Comparison of ENCODE assay signal across 8 cellular contexts in genomic region chr17:38605852-38606645, GRCh38. TPM values are rescaled to one million over a fixed set of nuclear protein-coding genes. Genes with fewer than 3 reads are reported as not detected.
A peak's percentile ranks its signal among the peaks of the same experiment; 100 is the strongest.
DNase-seq lines count a peak whose midpoint lies in the region; ATAC-seq, FAIRE-seq and TF ChIP-seq lines count a peak whose summit lies in the region.

A gene with protein sequence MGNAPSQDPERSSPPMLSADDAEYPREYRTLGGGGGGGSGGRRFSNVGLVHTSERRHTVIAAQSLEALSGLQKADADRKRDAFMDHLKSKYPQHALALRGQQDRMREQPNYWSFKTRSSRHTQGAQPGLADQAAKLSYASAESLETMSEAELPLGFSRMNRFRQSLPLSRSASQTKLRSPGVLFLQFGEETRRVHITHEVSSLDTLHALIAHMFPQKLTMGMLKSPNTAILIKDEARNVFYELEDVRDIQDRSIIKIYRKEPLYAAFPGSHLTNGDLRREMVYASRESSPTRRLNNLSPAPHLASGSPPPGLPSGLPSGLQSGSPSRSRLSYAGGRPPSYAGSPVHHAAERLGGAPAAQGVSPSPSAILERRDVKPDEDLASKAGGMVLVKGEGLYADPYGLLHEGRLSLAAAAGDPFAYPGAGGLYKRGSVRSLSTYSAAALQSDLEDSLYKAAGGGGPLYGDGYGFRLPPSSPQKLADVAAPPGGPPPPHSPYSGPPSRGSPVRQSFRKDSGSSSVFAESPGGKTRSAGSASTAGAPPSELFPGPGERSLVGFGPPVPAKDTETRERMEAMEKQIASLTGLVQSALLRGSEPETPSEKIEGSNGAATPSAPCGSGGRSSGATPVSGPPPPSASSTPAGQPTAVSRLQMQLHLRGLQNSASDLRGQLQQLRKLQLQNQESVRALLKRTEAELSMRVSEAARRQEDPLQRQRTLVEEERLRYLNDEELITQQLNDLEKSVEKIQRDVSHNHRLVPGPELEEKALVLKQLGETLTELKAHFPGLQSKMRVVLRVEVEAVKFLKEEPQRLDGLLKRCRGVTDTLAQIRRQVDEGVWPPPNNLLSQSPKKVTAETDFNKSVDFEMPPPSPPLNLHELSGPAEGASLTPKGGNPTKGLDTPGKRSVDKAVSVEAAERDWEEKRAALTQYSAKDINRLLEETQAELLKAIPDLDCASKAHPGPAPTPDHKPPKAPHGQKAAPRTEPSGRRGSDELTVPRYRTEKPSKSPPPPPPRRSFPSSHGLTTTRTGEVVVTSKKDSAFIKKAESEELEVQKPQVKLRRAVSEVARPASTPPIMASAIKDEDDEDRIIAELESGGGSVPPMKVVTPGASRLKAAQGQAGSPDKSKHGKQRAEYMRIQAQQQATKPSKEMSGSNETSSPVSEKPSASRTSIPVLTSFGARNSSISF (minus strand): TSS chr17:38605952. CDS start chr17:38605705, 247 bp downstream.

- H4K20me1 ChIP-seq in KMS-11 (ENCODE audit: insufficient read depth) (no peaks in the 10 kb centered on the region), SK-N-SH (ENCODE audit: insufficient read depth) (no peaks in the 10 kb centered on the region), astrocyte (ENCODE audit: insufficient read depth, low read length) (peaks cover 6% of the 10 kb centered on the region)

- TF ChIP-seq EP300 in SK-N-SH (IDR thresholded peaks at IDR 0.05; ENCODE audit: borderline replicate concordance in 1 of 2, low read depth in 1 of 2, low read length in 1 of 2): no peak

- peak; percentile 98 for TF ChIP-seq CTCF in KMS-11 (conservative IDR thresholded peaks at IDR 0.05; ENCODE audit: low read depth, low read length)
- peak; percentile 90 for TF ChIP-seq CTCF in SK-N-SH (IDR thresholded peaks at IDR 0.05)
- peak; percentile 32 for TF ChIP-seq CTCF in astrocyte (IDR thresholded peaks at IDR 0.05; ENCODE audit: insufficient read depth, low read depth, low read length)
- TF ChIP-seq CTCF in spleen (IDR thresholded peaks at IDR 0.05 in 8 of 11, conservative IDR thresholded peaks at IDR 0.05 in 3 of 11): peak; percentile 39 to 86 (median 72)

- H3K27ac Mint-ChIP-seq in astrocyte (ENCODE audit: unreplicated experiment): no peak within 1 kb of the TSS

- no peaks in the 10 kb centered on the region for H3F3A ChIP-seq in SK-N-SH (replicated peaks; ENCODE audit: insufficient read depth)

- no peaks in the 10 kb centered on the region for H3K9me3 ChIP-seq in SK-N-SH
- no peaks in the 10 kb centered on the region for H3K9me3 ChIP-seq in astrocyte (ENCODE audit: insufficient read depth, low read depth, low read length)
- H3K9me3 ChIP-seq in iPS-18a (ENCODE audit: control insufficient read depth, low read depth, low read length): no peaks in the 10 kb centered on the region
- H3K9me3 ChIP-seq in spleen: no peaks in the 10 kb centered on the region

- no peaks in the 10 kb centered on the region for H3K9me3 Mint-ChIP-seq in astrocyte (ENCODE audit: unreplicated experiment)

- H3K27me3 Mint-ChIP-seq in astrocyte (ENCODE audit: low read depth, unreplicated experiment): peaks cover 52% of the 10 kb centered on the region

- H3K36me3 Mint-ChIP-seq in astrocyte (ENCODE audit: low read depth, unreplicated experiment): no peaks in the 10 kb centered on the region

- H3K9ac ChIP-seq in KMS-11: peak within 1 kb of the TSS; percentile 85
- H3K9ac ChIP-seq in SK-N-SH: peak within 1 kb of the TSS; percentile 51; the same call in 1 of the 2 replicates
- no peak within 1 kb of the TSS for H3K9ac ChIP-seq in astrocyte (ENCODE audit: low read length)
- peak within 1 kb of the TSS; percentile 53 for H3K9ac ChIP-seq in iPS-18a (ENCODE audit: low read length)

- no peak for ATAC-seq in HG03442 (IDR thresholded peaks at IDR 0.05; ENCODE audit: unreplicated experiment)
- ATAC-seq in GM19397 (IDR thresholded peaks at IDR 0.05; ENCODE audit: unreplicated experiment): no peak

- no peak for FAIRE-seq in astrocyte (lab: Jason Lieb, UNC)

- no peaks in the 10 kb centered on the region for H3K79me2 ChIP-seq in KMS-11 (ENCODE audit: insufficient read depth, low read depth)
- H3K79me2 ChIP-seq in SK-N-SH (ENCODE audit: insufficient read depth): no peaks in the 10 kb centered on the region
- no peaks in the 10 kb centered on the region for H3K79me2 ChIP-seq in astrocyte (ENCODE audit: insufficient read depth, low read length)

- WGBS in SK-N-SH (ENCODE audit: low lambda C conversion rate): 2% methylated on average over 10 of the region's 104 CpGs
- 0 to 6% (median 1%) methylated on average over 1 to 103 of the region's 104 CpGs for WGBS in spleen, 5 donors

- H3K27ac ChIP-seq in KMS-11 (peak within 1 kb of the TSS; percentile 44; the same call in 1 of the 2 replicates), SK-N-SH (ENCODE audit: low read depth in 2 of 2, low read length in 1 of 2) (peak within 1 kb of the TSS in 1 of 2 experiments; percentile 83; a peak in 2 of 4 replicates), astrocyte (ENCODE audit: low read depth, low read length) (no peak within 1 kb of the TSS), iPS-18a (ENCODE audit: low read length) (no peak within 1 kb of the TSS), spleen (no peak within 1 kb of the TSS)

- H3K9me2 ChIP-seq in SK-N-SH: no peaks in the 10 kb centered on the region

- no peak within 1 kb of the TSS for H3K4me3 ChIP-seq in KMS-11 (IDR thresholded peaks at IDR 0.05; ENCODE audit: insufficient read depth, low read depth, low read length)
- H3K4me3 ChIP-seq in SK-N-SH (ENCODE audit: low read depth in 2 of 2, low read length in 1 of 2): peak within 1 kb of the TSS; percentile 60 to 63
- H3K4me3 ChIP-seq in astrocyte (ENCODE audit: insufficient read depth, low read depth, low read length): peak within 1 kb of the TSS; percentile 52
- H3K4me3 ChIP-seq in iPS-18a (ENCODE audit: low read length): peak within 1 kb of the TSS; percentile 61
- peak within 1 kb of the TSS; percentile 16 to 73 (median 53) for H3K4me3 ChIP-seq in spleen

- CTCF ChIA-PET in SK-N-SH (lab: Yijun Ruan, JAX): interaction anchor here (0.6 to 15.4 kb wide), 34 partner anchors 8 to 257 kb away, joined by 3 to 232 read pairs (median 7); no protein-coding TSS in a partner anchor

- H3K4me3 Mint-ChIP-seq in astrocyte (ENCODE audit: unreplicated experiment): no peak within 1 kb of the TSS

- DNase-seq in DMS114 treated with DMSO at 0.1 percent for 48 hours (lab: John Stamatoyannopoulos, UW; ENCODE audit: unreplicated experiment) (peak; percentile 36), SK-N-SH (peak; percentile 92), astrocyte (ENCODE audit: low read depth) (no peak), spleen (peak; percentile 81)

- peaks cover 9% of the 10 kb centered on the region for H3K4me1 Mint-ChIP-seq in astrocyte (ENCODE audit: low read depth, unreplicated experiment)

- TF ChIP-seq RAD21 in SK-N-SH (IDR thresholded peaks at IDR 0.05; ENCODE audit: low read length): peak; percentile 50

- H3K36me3 ChIP-seq in KMS-11 (ENCODE audit: insufficient read depth) (no peaks in the 10 kb centered on the region), SK-N-SH (replicated peaks in 1 of 2; ENCODE audit: control insufficient read depth in 1 of 2, insufficient read depth in 2 of 2, low read length in 1 of 2) (no peaks in the 10 kb centered on the region), astrocyte (ENCODE audit: insufficient read depth, low read length) (no peaks in the 10 kb centered on the region), iPS-18a (ENCODE audit: control insufficient read depth, low read depth, low read length) (no peaks in the 10 kb centered on the region), spleen (no peaks in the 10 kb centered on the region)

- peaks cover 8% of the 10 kb centered on the region for H3K4me1 ChIP-seq in KMS-11 (ENCODE audit: low read depth, poor library complexity, severe bottlenecking)
- H3K4me1 ChIP-seq in SK-N-SH (ENCODE audit: control insufficient read depth in 1 of 2, insufficient read depth in 2 of 2, low read depth in 1 of 2, low read length in 1 of 2): peaks cover 0 to 58% of the 10 kb centered on the region in 2 experiments; a peak in 1 of 4 replicates
- H3K4me1 ChIP-seq in astrocyte (ENCODE audit: insufficient read depth, low read length): no peaks in the 10 kb centered on the region
- peaks cover 46% of the 10 kb centered on the region for H3K4me1 ChIP-seq in iPS-18a (ENCODE audit: control insufficient read depth, low read depth, low read length)
- H3K4me1 ChIP-seq in spleen: peaks cover 0 to 47% (median 27%) of the 10 kb centered on the region in 6 donors

- peaks cover 26% of the 10 kb centered on the region; the same call in 1 of the 2 replicates for H3K27me3 ChIP-seq in KMS-11 (ENCODE audit: insufficient read depth, low read depth)
- no peaks in the 10 kb centered on the region; the same call in 1 of the 2 replicates for H3K27me3 ChIP-seq in SK-N-SH (ENCODE audit: insufficient read depth)
- peaks cover 45% of the 10 kb centered on the region for H3K27me3 ChIP-seq in astrocyte (ENCODE audit: insufficient read depth, low read length)
- H3K27me3 ChIP-seq in iPS-18a (ENCODE audit: control insufficient read depth, insufficient read depth, low read length): peaks cover 43% of the 10 kb centered on the region
- H3K27me3 ChIP-seq in spleen (replicated peaks in 1 of 7): peaks cover 6 to 100% (median 80%) of the 10 kb centered on the region in 7 donors

- H3K4me2 ChIP-seq in KMS-11 (peak within 1 kb of the TSS; percentile 69), SK-N-SH (peak within 1 kb of the TSS; percentile 88), astrocyte (ENCODE audit: low read length) (peak within 1 kb of the TSS; percentile 80)

- intact Hi-C loops in spleen (cut with DNase I; ENCODE audit: low total_unique reads): no loop called here

- no peak for TF ChIP-seq POLR2A in spleen (IDR thresholded peaks at IDR 0.05)

- POLR2A ChIA-PET in SK-N-SH (lab: Yijun Ruan, JAX): no interaction called here

- H2AFZ ChIP-seq in KMS-11 (ENCODE audit: low read depth) (peak within 1 kb of the TSS; percentile 96), SK-N-SH (ENCODE audit: low read depth) (peak within 1 kb of the TSS; percentile 76; the same call in 1 of the 2 replicates), astrocyte (ENCODE audit: low read depth, low read length) (peak within 1 kb of the TSS; percentile 69)

TF ChIP-seq in SK-N-SH, 30 proteins besides CTCF, POLR2A, EP300 and RAD21 (continues in another document):
- TF ChIP-seq NFIC (IDR thresholded peaks at IDR 0.05; ENCODE audit: borderline replicate concordance) (no peak), NRF1 (IDR thresholded peaks at IDR 0.05; ENCODE audit: low read depth, low read length) (peak; percentile 41)
- TF ChIP-seq, protein P1, sequence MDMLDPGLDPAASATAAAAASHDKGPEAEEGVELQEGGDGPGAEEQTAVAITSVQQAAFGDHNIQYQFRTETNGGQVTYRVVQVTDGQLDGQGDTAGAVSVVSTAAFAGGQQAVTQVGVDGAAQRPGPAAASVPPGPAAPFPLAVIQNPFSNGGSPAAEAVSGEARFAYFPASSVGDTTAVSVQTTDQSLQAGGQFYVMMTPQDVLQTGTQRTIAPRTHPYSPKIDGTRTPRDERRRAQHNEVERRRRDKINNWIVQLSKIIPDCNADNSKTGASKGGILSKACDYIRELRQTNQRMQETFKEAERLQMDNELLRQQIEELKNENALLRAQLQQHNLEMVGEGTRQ (IDR thresholded peaks at IDR 0.05; ENCODE audit: borderline replicate concordance, low read depth, low read length): no peak

RNA-seq across cellular contexts. Expression of the gene that starts here (rescaled TPM):
- polyA plus RNA-seq in SK-N-SH (2012; rRNA removed) (0.45 and 1.0 TPM in 2 replicates), spleen (1 to 10 TPM in 1 of 3 donors, under 1 TPM in 2; 0.41 to 2.5 (median 0.98) TPM)
- polyA plus RNA-seq in SK-N-SH (2012; cell fraction: cytosol; rRNA removed): 0.28 and 0.42 TPM in 2 replicates
- polyA plus RNA-seq in SK-N-SH (2012; cell fraction: nucleus; rRNA removed): 4.6 and 5.6 TPM in 2 replicates
- total RNA-seq in astrocyte (0.75 and 1.5 TPM in 2 replicates), spleen (1 to 10 TPM in 4 of 7 donors, under 1 TPM in 3; 0.32 to 3.5 (median 2.1) TPM)

Comparison
In these comparisons a context has a peak if more than half of its experiments do, and no peak if none do; other contexts are left out.
1. CTCF ChIP-seq: peak in every context shown above with its lines; median percentile 98 in KMS-11; 90 in SK-N-SH; 72 in spleen; 32 in astrocyte.